In the genomic region with DNA sequence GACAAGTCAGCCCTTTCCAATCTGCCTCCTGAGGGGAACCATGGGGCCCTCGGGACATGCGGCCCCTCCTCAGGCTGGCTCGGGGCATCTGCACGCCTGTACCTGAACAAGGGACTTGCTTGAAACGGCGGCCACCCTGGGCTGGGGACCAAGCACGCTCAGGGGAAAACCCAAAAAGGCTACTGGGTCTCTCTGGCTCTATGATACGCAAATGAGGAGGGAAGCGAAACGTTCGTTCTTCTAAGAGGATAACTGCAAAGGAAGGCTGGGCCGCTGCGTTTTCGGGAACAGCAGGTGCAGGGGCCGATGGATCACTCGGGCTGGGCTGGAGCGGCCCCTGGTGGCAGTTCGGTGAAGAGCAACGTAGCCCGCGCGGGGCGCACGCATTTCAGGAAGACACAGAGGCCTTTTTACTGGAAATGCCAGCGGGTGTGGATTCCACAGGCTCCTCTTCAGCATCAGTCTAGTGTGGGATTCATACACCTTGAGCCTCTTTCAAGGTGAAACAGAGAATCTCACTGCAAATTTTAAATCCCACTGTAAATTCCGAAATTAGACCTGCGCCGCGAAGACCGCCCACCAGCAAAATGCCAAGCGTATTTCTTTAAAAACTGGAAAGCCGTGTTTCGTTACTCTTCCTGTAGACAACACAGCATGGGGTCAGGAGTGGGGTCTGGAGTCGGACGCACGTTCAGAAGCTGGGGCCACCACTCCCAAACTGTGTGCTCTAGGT, we compare ENCODE assay signal across 2 cellular contexts.
TF ChIP-seq lines count a peak whose summit lies in the region.

No MANE protein-coding gene starts in this region.

TF ChIP-seq in IMR-90, 13 proteins besides CTCF, POLR2A, EP300 and RAD21:
- TF ChIP-seq SMC3 (IDR thresholded peaks at IDR 0.05; ENCODE audit: low read depth, low read length) (peak; percentile 80), RCOR1 (IDR thresholded peaks at IDR 0.05; ENCODE audit: insufficient replicate concordance, low read length) (peak; percentile 48)

TF ChIP-seq in endothelial cell of umbilical vein, 7 proteins besides CTCF, POLR2A, EP300 and RAD21:
- TF ChIP-seq, protein P1, sequence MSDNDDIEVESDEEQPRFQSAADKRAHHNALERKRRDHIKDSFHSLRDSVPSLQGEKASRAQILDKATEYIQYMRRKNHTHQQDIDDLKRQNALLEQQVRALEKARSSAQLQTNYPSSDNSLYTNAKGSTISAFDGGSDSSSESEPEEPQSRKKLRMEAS (IDR thresholded peaks at IDR 0.05; ENCODE audit: insufficient read depth, insufficient read length): peak; percentile 15
